17 cellular contexts compared by ENCODE assay signal in the genomic region with DNA sequence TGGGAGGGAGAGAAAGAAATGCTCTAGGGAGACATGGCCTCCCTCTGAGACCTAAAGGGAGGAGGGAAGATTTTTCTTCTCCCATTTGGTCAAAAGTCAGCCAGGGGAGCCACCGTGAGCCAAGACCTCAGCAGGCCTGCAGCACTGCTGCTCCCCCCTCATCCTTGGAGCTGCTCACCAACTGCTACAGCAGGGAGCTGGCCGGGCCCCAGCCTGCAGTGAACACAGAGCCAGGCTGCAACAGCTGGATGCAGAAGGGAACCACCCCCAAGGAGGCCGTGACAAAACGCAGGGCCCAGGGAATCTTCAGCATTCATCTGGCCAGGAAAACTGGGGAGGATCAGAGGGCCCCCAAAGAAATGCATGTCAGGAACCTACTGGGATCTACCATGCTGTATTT.
DNase-seq lines count a peak whose midpoint lies in the region; ATAC-seq and TF ChIP-seq lines count a peak whose summit lies in the region.
"Had no signal": no experiment of that assay in that cellular context is flagged by ENCODE, and none has a peak within 500 bp of the region (broad histone marks: within the 10 kb centered on the region; RNA-seq: fewer than 3 reads in every experiment).

No MANE protein-coding gene starts in this region.

- H3K4me3 Mint-ChIP-seq in nephron: peak overlapping the region in 1 of 3 experiments; percentile 37
- no peak overlapping the region for H3K4me3 Mint-ChIP-seq in activated CD8-positive, alpha-beta T cell treated with anti-CD3 and anti-CD28 coated beads, Interleukin-2, amount 10 ng/mL, durations not matched to agents 7 days and 5 days

- no peaks in the 10 kb centered on the region for H3K27me3 Mint-ChIP-seq in nephron (ENCODE audit: low read depth)
- no peaks in the 10 kb centered on the region for H3K27me3 Mint-ChIP-seq in activated CD8-positive, alpha-beta T cell treated with anti-CD3 and anti-CD28 coated beads, Interleukin-2, amount 10 ng/mL, durations not matched to agents 7 days and 5 days (ENCODE audit: low read depth)

- peak overlapping the region; percentile 83 to 96 (median 86) for H3K27ac Mint-ChIP-seq in nephron
- no peak overlapping the region for H3K27ac Mint-ChIP-seq in activated CD8-positive, alpha-beta T cell treated with anti-CD3 and anti-CD28 coated beads, Interleukin-2, amount 10 ng/mL, durations not matched to agents 7 days and 5 days

- H3K27ac ChIP-seq in colonic mucosa (no peak overlapping the region), heart right ventricle (peak overlapping the region in 6 of 10 donors; percentile 51 to 85 (median 71)), tibial artery (no peak overlapping the region)
- H3K27ac ChIP-seq: cardiac muscle cell had no signal

- intact Hi-C loops in colonic mucosa (cut with DNase I) (loop anchor here (5.0 kb wide), 3 partner anchors 140 to 600 kb away; a partner anchor contains a TSS), heart right ventricle (cut with DNase I) (loop anchor here (2.0 to 10.0 kb wide), 12 partner anchors 60 to 1477 kb away; a partner anchor contains a TSS), tibial artery (cut with DNase I; ENCODE audit: low total_unique reads) (loop anchor here (10.0 kb wide), 1 partner anchor 137 kb away; a partner anchor contains a TSS)

- H3K27me3 ChIP-seq in colonic mucosa (no peaks in the 10 kb centered on the region), heart right ventricle (no peaks in the 10 kb centered on the region), tibial artery (peaks cover 0 to 5% of the 10 kb centered on the region in 2 donors)
- H3K27me3 ChIP-seq: adrenal gland, cardiac muscle cell had no signal

- H3K9ac ChIP-seq in colonic mucosa (ENCODE audit: low read depth in 2 of 2, low read length in 2 of 2): no peak overlapping the region

- CTCF ChIA-PET in activated CD8-positive, alpha-beta T cell treated with anti-CD3 and anti-CD28 coated beads, Interleukin-2, amount 10 ng/mL, durations not matched to agents 7 days and 5 days (lab: Charles Lee): interaction anchor here (0.8 to 3.4 kb wide), 4 partner anchors 12 to 606 kb away, joined by 3 to 27 read pairs (median 9); a partner anchor contains a TSS

- DNase-seq in colonic mucosa (peak; percentile 40), heart right ventricle (peak; percentile 23 to 53), tibial artery (peak; percentile 39 to 70), ecto neural progenitor cell (ENCODE audit: low spot score) (no peak)
- no peak for DNase-seq in activated CD8-positive, alpha-beta T cell treated with anti-CD3 and anti-CD28 coated beads, Interleukin-2, amount 10 ng/mL, durations not matched to agents 7 days and 5 days
- DNase-seq: activated CD4-positive, CD25-positive, alpha-beta regulatory T cell; COR-L47; foreskin melanocyte; MM.1S; NCI-H1694 treated with DMSO at 0.1 percent for 48 hours; stimulated activated CD4-positive, alpha-beta T cell treated with anti-CD3 and anti-CD28 coated beads, Interleukin-2, amount 100 ng/mL, for 48 hours had no signal

- peaks cover 33% of the 10 kb centered on the region for H3K4me1 Mint-ChIP-seq in nephron
- H3K4me1 Mint-ChIP-seq in activated CD8-positive, alpha-beta T cell treated with anti-CD3 and anti-CD28 coated beads, Interleukin-2, amount 10 ng/mL, durations not matched to agents 7 days and 5 days (ENCODE audit: low read depth): no peaks in the 10 kb centered on the region

- ATAC-seq in heart right ventricle (peak; percentile 69 to 85 (median 77)), HG03439 (IDR thresholded peaks at IDR 0.05; ENCODE audit: unreplicated experiment) (no peak), GM18870 (IDR thresholded peaks at IDR 0.05; ENCODE audit: unreplicated experiment) (no peak)
- ATAC-seq in activated CD8-positive, alpha-beta T cell treated with anti-CD3 and anti-CD28 coated beads, Interleukin-2, amount 10 ng/mL, durations not matched to agents 7 days and 5 days: no peak

- WGBS in heart right ventricle, 2 donors: 60 to 63% methylated on average over 4 of the region's 4 CpGs

- H3K36me3 Mint-ChIP-seq in nephron (ENCODE audit: low read depth): no peaks in the 10 kb centered on the region
- H3K36me3 Mint-ChIP-seq in activated CD8-positive, alpha-beta T cell treated with anti-CD3 and anti-CD28 coated beads, Interleukin-2, amount 10 ng/mL, durations not matched to agents 7 days and 5 days (ENCODE audit: low read depth): no peaks in the 10 kb centered on the region

- H3K9me3 Mint-ChIP-seq in nephron: no peaks in the 10 kb centered on the region
- no peaks in the 10 kb centered on the region for H3K9me3 Mint-ChIP-seq in activated CD8-positive, alpha-beta T cell treated with anti-CD3 and anti-CD28 coated beads, Interleukin-2, amount 10 ng/mL, durations not matched to agents 7 days and 5 days (ENCODE audit: insufficient read depth)

- H3K4me3 ChIP-seq in colonic mucosa: no peak overlapping the region
- no peak overlapping the region for H3K4me3 ChIP-seq in heart right ventricle
- H3K4me3 ChIP-seq in tibial artery: no peak overlapping the region
- H3K4me3 ChIP-seq: adrenal gland, cardiac muscle cell, lung had no signal

- no peaks in the 10 kb centered on the region for H3K9me3 ChIP-seq in colonic mucosa
- no peaks in the 10 kb centered on the region for H3K9me3 ChIP-seq in heart right ventricle
- no peaks in the 10 kb centered on the region for H3K9me3 ChIP-seq in tibial artery
- H3K9me3 ChIP-seq: adrenal gland had no signal

- POLR2A ChIA-PET in activated CD8-positive, alpha-beta T cell treated with anti-CD3 and anti-CD28 coated beads, Interleukin-2, amount 10 ng/mL, durations not matched to agents 7 days and 5 days (lab: Charles Lee): no interaction called here

- H3K36me3 ChIP-seq in colonic mucosa (no peaks in the 10 kb centered on the region), heart right ventricle (no peaks in the 10 kb centered on the region), tibial artery (no peaks in the 10 kb centered on the region)
- H3K36me3 ChIP-seq: adrenal gland, cardiac muscle cell had no signal

- H3K4me1 ChIP-seq in colonic mucosa (no peaks in the 10 kb centered on the region), heart right ventricle (peaks cover 4 to 31% (median 24%) of the 10 kb centered on the region in 9 donors), tibial artery (peaks cover 0 to 10% (median 3%) of the 10 kb centered on the region in 4 donors)
- H3K4me1 ChIP-seq: adrenal gland had no signal

- TF ChIP-seq CTCF in colonic mucosa (IDR thresholded peaks at IDR 0.05) (no peak), heart right ventricle (IDR thresholded peaks at IDR 0.05) (no peak), nephron (IDR thresholded peaks at IDR 0.05; ENCODE audit: unreplicated experiment in 3 of 3) (no peak), tibial artery (IDR thresholded peaks at IDR 0.05) (no peak)

Comparison
In these comparisons a context has a peak if more than half of its experiments do, and no peak if none do; other contexts are left out.
1. DNase-seq: peak in colonic mucosa (single experiment), heart right ventricle (2 of 2) and tibial artery (2 of 2); none in ecto neural progenitor cell (single experiment) and activated CD8-positive, alpha-beta T cell treated with anti-CD3 and anti-CD28 coated beads, Interleukin-2, amount 10 ng/mL, durations not matched to agents 7 days and 5 days (single experiment).
2. H3K27ac ChIP-seq: peak in heart right ventricle (6 of 10); none in colonic mucosa (single experiment) and tibial artery (0 of 2).
3. ATAC-seq: peak in heart right ventricle (8 of 8); none in HG03439 (single experiment), GM18870 (single experiment) and activated CD8-positive, alpha-beta T cell treated with anti-CD3 and anti-CD28 coated beads, Interleukin-2, amount 10 ng/mL, durations not matched to agents 7 days and 5 days (single experiment).